Comparison of ENCODE assay signal across 8 cellular contexts in genomic region chr6:167828325-167828956, GRCh38. TPM values are rescaled to one million over a fixed set of nuclear protein-coding genes. Genes with fewer than 3 reads are reported as not detected.
DNase-seq lines count a peak whose midpoint lies in the region; ATAC-seq and TF ChIP-seq lines count a peak whose summit lies in the region.

No MANE protein-coding gene starts in this region.

- H3K36me3 ChIP-seq in SU-DHL-6 (ENCODE audit: low read length) = no peaks in the 10 kb centered on the region

- H3K4me3 ChIP-seq in SU-DHL-6 (ENCODE audit: insufficient read depth, low read length, poor library complexity, severe bottlenecking) = no peak overlapping the region
- H3K4me3 ChIP-seq in skin epidermis = peak overlapping the region in 5 of 7 experiments; percentile 41 to 70 (median 65)

- no peaks in the 10 kb centered on the region for H3K9me2 ChIP-seq in SU-DHL-6 (replicated peaks; ENCODE audit: insufficient read depth, low read length)

- H3K27ac ChIP-seq in SU-DHL-6 (ENCODE audit: low read depth, low read length) (no peak overlapping the region), foreskin keratinocyte (peak overlapping the region; percentile 71), skin epidermis (peak overlapping the region in 8 of 21 experiments; percentile 19 to 80 (median 54))

- H4K20me1 ChIP-seq in SU-DHL-6 (ENCODE audit: low read depth, low read length) = peaks cover 41% of the 10 kb centered on the region

- H3K4me1 Mint-ChIP-seq in CD14-positive monocyte = peaks cover 27% of the 10 kb centered on the region

- intact Hi-C loops in CD14-positive monocyte (cut with micrococcal nuclease) = no loop called here

- H3K79me2 ChIP-seq in SU-DHL-6 (ENCODE audit: insufficient read depth, low read length) = peaks cover 7% of the 10 kb centered on the region

- H3K36me3 Mint-ChIP-seq in CD14-positive monocyte = peaks cover 10 to 14% of the 10 kb centered on the region in 2 donors

- H3K9me3 ChIP-seq in SU-DHL-6 (ENCODE audit: insufficient read depth, low read length) = no peaks in the 10 kb centered on the region

- no peak overlapping the region for H3K27ac Mint-ChIP-seq in CD14-positive monocyte

- 0 out of 2 replicates have a peak, but pooled peaks cover 9% of the 10 kb centered on the region for H3F3A ChIP-seq in SU-DHL-6 (ENCODE audit: insufficient read depth)

- peak overlapping the region; percentile 58 for H3K4me2 ChIP-seq in SU-DHL-6 (ENCODE audit: low read depth, low read length, poor library complexity, severe bottlenecking)

- peak; percentile 20 for DNase-seq in NCI-H1694 treated with DMSO at 0.1 percent for 48 hours (lab: John Stamatoyannopoulos, UW)
- DNase-seq in NCI-H1694 (lab: John Stamatoyannopoulos, UW) = no peak
- DNase-seq in foreskin keratinocyte = no peak
- DNase-seq in CD14-positive monocyte (ENCODE audit: low spot score) = no peak
- DNase-seq in NCI-H524 treated with DMSO at 0.1 percent for 48 hours (lab: John Stamatoyannopoulos, UW) = no peak

- peaks cover 3 to 33% (median 23%) of the 10 kb centered on the region in 7 donors for H3K9me3 Mint-ChIP-seq in CD14-positive monocyte

- no peak overlapping the region for H3K9ac ChIP-seq in SU-DHL-6 (ENCODE audit: low read length)

- peaks cover 27% of the 10 kb centered on the region for H3K4me1 ChIP-seq in foreskin keratinocyte

- no peaks in the 10 kb centered on the region for H3K27me3 ChIP-seq in SU-DHL-6 (ENCODE audit: low read length)
- no peaks in the 10 kb centered on the region for H3K27me3 ChIP-seq in foreskin keratinocyte

- H3K4me3 Mint-ChIP-seq in CD14-positive monocyte = peak overlapping the region in 1 of 2 donors; percentile 93

- ATAC-seq in foreskin keratinocyte = no peak
- no peak for ATAC-seq in GM19351 (IDR thresholded peaks at IDR 0.05; ENCODE audit: unreplicated experiment)

- H2AFZ ChIP-seq in SU-DHL-6 (ENCODE audit: low read depth, low read length, severe bottlenecking) = no peak overlapping the region

- no peak for TF ChIP-seq CTCF in SU-DHL-6 (IDR thresholded peaks at IDR 0.05; ENCODE audit: insufficient read depth, low read length, poor library complexity, severe bottlenecking)
- no peak for TF ChIP-seq CTCF in foreskin keratinocyte (conservative IDR thresholded peaks at IDR 0.05)
- no peak for TF ChIP-seq CTCF in CD14-positive monocyte (IDR thresholded peaks at IDR 0.05)

- peaks cover 66 to 80% (median 75%) of the 10 kb centered on the region in 3 donors for H3K27me3 Mint-ChIP-seq in CD14-positive monocyte (ENCODE audit: low read depth in 3 of 3)

RNA-seq across cellular contexts. Expression of gene AFDN, which starts 1.7 kb away (rescaled TPM):
- total RNA-seq in foreskin keratinocyte = 64.6 and 73.1 TPM in 2 replicates
- polyA plus RNA-seq in foreskin keratinocyte (7.6 and 10.1 TPM in 2 replicates), CD14-positive monocyte (under 1 TPM in 1 of 2 donors, not detected in 1; 0.03 TPM)
